ENCODE assay signal across 9 cellular contexts in the genomic region with DNA sequence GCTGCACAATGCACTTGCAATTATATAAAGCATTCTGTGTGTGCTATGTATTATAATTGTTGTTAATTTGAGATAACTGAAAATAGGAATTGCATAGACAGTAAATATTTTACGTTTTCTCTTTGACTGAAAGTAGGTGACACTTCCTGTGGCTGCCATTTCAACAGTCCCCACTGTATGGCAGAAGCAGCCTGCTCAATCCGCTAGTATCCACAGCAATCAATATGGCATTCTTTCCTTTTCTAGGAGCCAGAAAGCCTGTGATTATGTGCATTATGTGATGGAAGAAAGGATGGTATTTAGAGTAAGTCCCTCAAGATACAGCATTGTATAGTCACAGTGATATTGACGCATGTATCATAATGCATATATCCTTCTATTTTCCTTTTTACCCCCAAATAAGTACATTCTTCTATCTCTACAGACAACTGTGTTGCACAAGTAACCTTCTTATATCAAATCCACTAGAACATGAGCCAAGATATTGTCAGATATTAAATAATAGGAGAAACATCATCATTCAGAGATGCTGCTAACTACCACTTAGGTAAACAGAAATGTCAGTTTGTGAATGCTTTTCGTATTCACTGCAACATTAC. TPM values are rescaled to one million over a fixed set of nuclear protein-coding genes. Genes with fewer than 3 reads are reported as not detected.
DNase-seq lines count a peak whose midpoint lies in the region; ATAC-seq, FAIRE-seq and TF ChIP-seq lines count a peak whose summit lies in the region.
"Had no signal": no experiment of that assay in that cellular context is flagged by ENCODE, and none has a peak within 500 bp of the region (broad histone marks: within the 10 kb centered on the region; RNA-seq: fewer than 3 reads in every experiment).

No MANE protein-coding gene starts in this region.

- H3K4me1 Mint-ChIP-seq in astrocyte (ENCODE audit: low read depth, unreplicated experiment) = peaks cover 4% of the 10 kb centered on the region

- H4K20me1 ChIP-seq in astrocyte (ENCODE audit: insufficient read depth, low read length) = no peaks in the 10 kb centered on the region

- H3K4me2 ChIP-seq in astrocyte (ENCODE audit: low read length) = no peak overlapping the region

- no peak overlapping the region for H3K9ac ChIP-seq in astrocyte (ENCODE audit: low read length)

- no peaks in the 10 kb centered on the region for H3K36me3 Mint-ChIP-seq in astrocyte (ENCODE audit: low read depth, unreplicated experiment)
- H3K36me3 Mint-ChIP-seq: memory B cell had no signal

- H3K27me3 Mint-ChIP-seq in astrocyte (ENCODE audit: low read depth, unreplicated experiment) = peaks cover 3% of the 10 kb centered on the region

- H3K4me1 ChIP-seq in astrocyte (ENCODE audit: insufficient read depth, low read length) = peaks cover 9% of the 10 kb centered on the region
- H3K4me1 ChIP-seq in right lobe of liver = no peaks in the 10 kb centered on the region

- H3K27me3 ChIP-seq in astrocyte (ENCODE audit: insufficient read depth, low read length) = peaks cover 6% of the 10 kb centered on the region
- no peaks in the 10 kb centered on the region for H3K27me3 ChIP-seq in right lobe of liver

- H3K9me3 ChIP-seq in astrocyte (ENCODE audit: insufficient read depth, low read depth, low read length) (no peaks in the 10 kb centered on the region), right lobe of liver (no peaks in the 10 kb centered on the region)

- H2AFZ ChIP-seq in astrocyte (ENCODE audit: low read depth, low read length) = no peak overlapping the region

- FAIRE-seq in astrocyte (lab: Jason Lieb, UNC) = peak; percentile 67

- DNase-seq in GM03348 (ENCODE audit: low spot score) (peak; percentile 46), MV-4-11 (lab: John Stamatoyannopoulos, UW) (peak; percentile 6), astrocyte (ENCODE audit: low read depth) (peak; percentile 16), right lobe of liver (no peak), activated gamma-delta T cell treated with Interleukin-2 at 50 U/mL for 16 hours (no peak)
- DNase-seq in activated CD4-positive, CD25-positive, alpha-beta regulatory T cell (lab: John Stamatoyannopoulos, UW) = no peak

- H3K4me3 ChIP-seq in astrocyte (ENCODE audit: insufficient read depth, low read depth, low read length) (no peak overlapping the region), right lobe of liver (no peak overlapping the region)

- no peaks in the 10 kb centered on the region for H3K79me2 ChIP-seq in astrocyte (ENCODE audit: insufficient read depth, low read length)

- H3K9me3 Mint-ChIP-seq in astrocyte (ENCODE audit: unreplicated experiment) = no peaks in the 10 kb centered on the region
- H3K9me3 Mint-ChIP-seq: memory B cell had no signal

- H3K4me3 Mint-ChIP-seq in astrocyte (ENCODE audit: unreplicated experiment) = no peak overlapping the region
- H3K4me3 Mint-ChIP-seq: memory B cell had no signal

- H3K36me3 ChIP-seq in astrocyte (ENCODE audit: insufficient read depth, low read length) (no peaks in the 10 kb centered on the region), right lobe of liver (no peaks in the 10 kb centered on the region)

- no peak for TF ChIP-seq POLR2A in right lobe of liver (IDR thresholded peaks at IDR 0.05)

- intact Hi-C loops in right lobe of liver (cut with DNase I) = no loop called here

- H3K27ac ChIP-seq in astrocyte (ENCODE audit: low read depth, low read length) (no peak overlapping the region), right lobe of liver (no peak overlapping the region)

- TF ChIP-seq CTCF in astrocyte (IDR thresholded peaks at IDR 0.05; ENCODE audit: insufficient read depth, low read depth, low read length) (peak; percentile 94), right lobe of liver (IDR thresholded peaks at IDR 0.05) (peak; percentile 9 to 54 (median 39))

- ATAC-seq in right lobe of liver = peak in 2 of 4 donors; percentile 67 to 78
- ATAC-seq in GM21786 (IDR thresholded peaks at IDR 0.05; ENCODE audit: unreplicated experiment) = no peak
- ATAC-seq in HG03280 (IDR thresholded peaks at IDR 0.05; ENCODE audit: unreplicated experiment) = no peak

- no peak overlapping the region for H3K27ac Mint-ChIP-seq in astrocyte (ENCODE audit: unreplicated experiment)
- H3K27ac Mint-ChIP-seq: memory B cell had no signal

- WGBS in right lobe of liver (ENCODE audit: insufficient coverage, low coverage, low lambda C conversion rate, missing lambda C conversion rate) = 65% methylated on average over 4 of the region's 4 CpGs

RNA-seq across cellular contexts. Expression of gene CARTPT, which starts 59.7 kb away (rescaled TPM):
- total RNA-seq in astrocyte = not detected in 2 replicates
- total RNA-seq in right lobe of liver = not detected

Comparison
In these comparisons a context has a peak if more than half of its experiments do, and no peak if none do; other contexts are left out.
1. DNase-seq: peak in GM03348 (single experiment), MV-4-11 (single experiment) and astrocyte (single experiment); none in right lobe of liver (0 of 3), activated CD4-positive, CD25-positive, alpha-beta regulatory T cell (0 of 4) and activated gamma-delta T cell treated with Interleukin-2 at 50 U/mL for 16 hours (single experiment).